ENCODE assay signal across 7 cellular contexts in genomic region chr2:25674003-25674362, GRCh38. TPM values are rescaled to one million over a fixed set of nuclear protein-coding genes. Genes with fewer than 3 reads are reported as not detected.
A peak's percentile ranks its signal among the peaks of the same experiment; 100 is the strongest.
DNase-seq lines count a peak whose midpoint lies in the region; ATAC-seq lines count a peak whose summit lies in the region.

No MANE protein-coding gene starts in this region.

- no peaks in the 10 kb centered on the region for H3K36me3 Mint-ChIP-seq in activated T-helper 17 cell treated with anti-CD3 and anti-CD28 coated beads, Interleukin-2, amount 50 U/mL, for 72 hours (ENCODE audit: low read depth)
- H3K36me3 Mint-ChIP-seq in immature natural killer cell = no peaks in the 10 kb centered on the region

- H3K4me1 Mint-ChIP-seq in activated T-helper 17 cell treated with anti-CD3 and anti-CD28 coated beads, Interleukin-2, amount 50 U/mL, for 72 hours = peaks cover 11% of the 10 kb centered on the region
- peaks cover 14 to 23% of the 10 kb centered on the region in 2 donors for H3K4me1 Mint-ChIP-seq in immature natural killer cell

- ATAC-seq in HG03097 (IDR thresholded peaks at IDR 0.05; ENCODE audit: low FRiP score, unreplicated experiment) (peak; percentile 30), HG03159 (IDR thresholded peaks at IDR 0.05; ENCODE audit: unreplicated experiment) (no peak)
- ATAC-seq in activated T-helper 17 cell treated with anti-CD3 and anti-CD28 coated beads, Interleukin-2, amount 50 U/mL, for 72 hours (replicated peaks) = no peak

- DNase-seq in immature natural killer cell (no peak), superior temporal gyrus (ENCODE audit: extremely low spot score) (peak; percentile 28), NOMO-1 treated with dmso at 0.1 percent for 144 hours (lab: John Stamatoyannopoulos, UW; ENCODE audit: unreplicated experiment) (no peak), SW480 (ENCODE audit: low spot score) (no peak)

- no peaks in the 10 kb centered on the region for H3K9me3 Mint-ChIP-seq in activated T-helper 17 cell treated with anti-CD3 and anti-CD28 coated beads, Interleukin-2, amount 50 U/mL, for 72 hours
- no peaks in the 10 kb centered on the region for H3K9me3 Mint-ChIP-seq in immature natural killer cell

- H3K4me3 Mint-ChIP-seq in activated T-helper 17 cell treated with anti-CD3 and anti-CD28 coated beads, Interleukin-2, amount 50 U/mL, for 72 hours = peak overlapping the region; percentile 85
- H3K4me3 Mint-ChIP-seq in immature natural killer cell = peak overlapping the region; percentile 76 to 89 (median 81)

- H3K27ac Mint-ChIP-seq in activated T-helper 17 cell treated with anti-CD3 and anti-CD28 coated beads, Interleukin-2, amount 50 U/mL, for 72 hours = peak overlapping the region; percentile 24
- peak overlapping the region; percentile 38 to 91 (median 68) for H3K27ac Mint-ChIP-seq in immature natural killer cell

- H3K27me3 Mint-ChIP-seq in activated T-helper 17 cell treated with anti-CD3 and anti-CD28 coated beads, Interleukin-2, amount 50 U/mL, for 72 hours = no peaks in the 10 kb centered on the region
- H3K27me3 Mint-ChIP-seq in immature natural killer cell (ENCODE audit: low read depth in 3 of 3) = peaks cover 0 to 5% (median 2%) of the 10 kb centered on the region in 3 donors

RNA-seq across cellular contexts. Expression of gene DTNB, which starts 0.6 kb away (rescaled TPM):
- total RNA-seq in activated T-helper 17 cell treated with anti-CD3 and anti-CD28 coated beads, Interleukin-2, amount 50 U/mL, for 72 hours = 10 to 100 TPM; 10.0 to 11.8 TPM
- polyA plus RNA-seq in immature natural killer cell = 10 to 100 TPM in 2 of 3 donors, 1 to 10 TPM in 1; 9.1 to 15.7 (median 11.1) TPM
